In genomic region chr9:136010615-136011341, GRCh38 we compare ENCODE assay signal across 1 cellular context.
TF ChIP-seq lines count a peak whose summit lies in the region.

No MANE protein-coding gene starts in this region.

TF ChIP-seq in HepG2, 621 proteins besides CTCF, POLR2A, EP300 and RAD21 (continued from another document):
- peak; percentile 26; the same call in 1 of the 2 replicates for TF ChIP-seq DZIP1 (CRISPR knock-in tag; IDR thresholded peaks at IDR 0.05)
TF ChIP-seq in HepG2: peak in this region for 13.
